Comparison of ENCODE assay signal across 24 cellular contexts in the genomic region with DNA sequence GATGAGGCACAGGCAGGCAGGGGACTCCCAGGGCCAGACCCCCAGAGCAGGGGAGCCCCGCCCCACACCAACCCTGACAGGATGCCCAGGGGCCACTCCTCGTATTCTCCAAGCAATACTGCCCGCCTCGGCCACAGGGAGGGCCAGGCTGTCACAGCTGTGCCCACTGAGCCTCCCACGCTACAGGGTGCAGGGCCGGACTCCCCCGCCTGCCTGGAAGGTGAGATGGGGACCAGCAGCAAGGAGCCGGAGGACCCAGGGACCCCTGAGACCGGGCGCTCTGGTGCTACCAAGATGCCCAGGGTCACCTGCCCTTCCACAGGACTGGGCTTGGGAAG. TPM values are rescaled to one million over a fixed set of nuclear protein-coding genes. Genes with fewer than 3 reads are reported as not detected.
DNase-seq lines count a peak whose midpoint lies in the region; FAIRE-seq lines count a peak whose summit lies in the region.
"Had no signal": no experiment of that assay in that cellular context is flagged by ENCODE, and none has a peak within 500 bp of the region (broad histone marks: within the 10 kb centered on the region; RNA-seq: fewer than 3 reads in every experiment).

No MANE protein-coding gene starts in this region.

- H4K8ac ChIP-seq in neuronal stem cell (ENCODE audit: low read depth, low read length): peak overlapping the region; percentile 43

- H2AK5ac ChIP-seq in neuronal stem cell (ENCODE audit: low read depth, low read length): peak overlapping the region; percentile 95

- peak overlapping the region; percentile 43 for H2BK15ac ChIP-seq in neuronal stem cell (ENCODE audit: low read length)

- WGBS in neuronal stem cell (ENCODE audit: extremely low coverage in 2 of 2, insufficient read length in 2 of 2, insufficient replicate concordance in 1 of 2), 2 donors: no CpG with 5 or more reads among the region's 10 CpGs

- H3K27ac ChIP-seq in BLaER1 (0 out of 2 replicates have a peak overlapping the region, but pooled peaks have one; percentile 35), neuronal stem cell (replicated peaks; ENCODE audit: low read length) (no peak overlapping the region)
- H3K27ac ChIP-seq in BLaER1 treated with 17β-estradiol and CSF1 and Interleukin-3, amounts not matched to agents 10 nM and 100 nM: no peak overlapping the region

- H3K27me3 ChIP-seq in BLaER1 (peaks cover 14% of the 10 kb centered on the region; the same call in 1 of the 2 replicates), neuronal stem cell (ENCODE audit: control insufficient read depth in 3 of 3, insufficient read depth in 3 of 3, low read depth in 1 of 3, low read length in 3 of 3) (peaks cover 0 to 39% (median 18%) of the 10 kb centered on the region in 3 experiments)
- H3K27me3 ChIP-seq in BLaER1 treated with 17β-estradiol and CSF1 and Interleukin-3, amounts not matched to agents 10 nM and 100 nM: peaks cover 0 to 22% (median 15%) of the 10 kb centered on the region in 11 experiments; a peak in 11 of 22 replicates
- H3K27me3 ChIP-seq: BE2C had no signal

- no peak overlapping the region for H3K4ac ChIP-seq in neuronal stem cell (ENCODE audit: low read length)

- peak overlapping the region; percentile 43 for H3K23ac ChIP-seq in neuronal stem cell (ENCODE audit: low read depth, low read length, poor library complexity)

- no peak overlapping the region for H2BK120ac ChIP-seq in neuronal stem cell (ENCODE audit: low read depth, low read length)

- H2BK5ac ChIP-seq in neuronal stem cell (ENCODE audit: low read length): no peak overlapping the region

- H2AFZ ChIP-seq in neuronal stem cell (ENCODE audit: low read length): no peak overlapping the region

- peaks cover 53% of the 10 kb centered on the region for H4K20me1 ChIP-seq in BLaER1
- H4K20me1 ChIP-seq in BLaER1 treated with 17β-estradiol and CSF1 and Interleukin-3, amounts not matched to agents 10 nM and 100 nM: peaks cover 0 to 82% (median 77%) of the 10 kb centered on the region in 11 experiments; a peak in 20 of 22 replicates

- H4K91ac ChIP-seq in neuronal stem cell (ENCODE audit: low read depth, low read length, poor library complexity): no peak overlapping the region

- peak overlapping the region; percentile 73 for H2BK12ac ChIP-seq in neuronal stem cell (ENCODE audit: low read length)

- no peak overlapping the region for H3K18ac ChIP-seq in neuronal stem cell (ENCODE audit: low read length)

- no peak overlapping the region for H3K14ac ChIP-seq in neuronal stem cell (ENCODE audit: low read length)

- peaks cover 51% of the 10 kb centered on the region for H3K4me1 ChIP-seq in BLaER1
- H3K4me1 ChIP-seq in BLaER1 treated with 17β-estradiol and CSF1 and Interleukin-3, amounts not matched to agents 10 nM and 100 nM: peaks cover 51 to 60% (median 55%) of the 10 kb centered on the region in 10 experiments
- H3K4me1 ChIP-seq in neuronal stem cell (ENCODE audit: control insufficient read depth in 2 of 2, insufficient read depth in 1 of 2, low read depth in 1 of 2, low read length in 2 of 2): peaks cover 0 to 2% of the 10 kb centered on the region in 2 donors
- H3K4me1 ChIP-seq: BE2C had no signal

- peak overlapping the region; percentile 3; the same call in 1 of the 2 replicates for H3K9ac ChIP-seq in BLaER1
- peak overlapping the region in 5 of 11 experiments; percentile 17 to 30 (median 23); a peak in 6 of 22 replicates for H3K9ac ChIP-seq in BLaER1 treated with 17β-estradiol and CSF1 and Interleukin-3, amounts not matched to agents 10 nM and 100 nM
- H3K9ac ChIP-seq in neuronal stem cell (ENCODE audit: low read depth, low read length, poor library complexity): no peak overlapping the region

- H3K4me3 ChIP-seq in BLaER1 (no peak overlapping the region), neuronal stem cell (ENCODE audit: low read length in 2 of 2) (no peak overlapping the region)
- no peak overlapping the region for H3K4me3 ChIP-seq in BLaER1 treated with 17β-estradiol and CSF1 and Interleukin-3, amounts not matched to agents 10 nM and 100 nM
- H3K4me3 ChIP-seq: GM12878 had no signal

- DNase-seq in neuronal stem cell (ENCODE audit: low spot score) (no peak), SW480 (ENCODE audit: low spot score) (no peak), GM19239 (ENCODE audit: insufficient read length, low spot score) (no peak)
- DNase-seq: 8988T; ACHN; BE2C; C1 segment of cervical spinal cord; CD4-positive, alpha-beta memory T cell; CD4-positive, CD25-positive, alpha-beta regulatory T cell; CD8-positive, alpha-beta memory T cell; COR-L47; DMS 273 treated with DMSO at 0.1 percent for 48 hours; DMS153; DMS53; DMS79; DND-41; EL; GDM1 had no signal

- H3K36me3 ChIP-seq in BLaER1: peaks cover 21% of the 10 kb centered on the region; the same call in 1 of the 2 replicates
- H3K36me3 ChIP-seq in BLaER1 treated with 17β-estradiol and CSF1 and Interleukin-3, amounts not matched to agents 10 nM and 100 nM: peaks cover 0 to 37% (median 0%) of the 10 kb centered on the region in 11 experiments; a peak in 14 of 22 replicates
- H3K36me3 ChIP-seq in neuronal stem cell (replicated peaks in 1 of 2; ENCODE audit: control insufficient read depth in 2 of 2, insufficient read depth in 2 of 2, low read length in 2 of 2): no peaks in the 10 kb centered on the region
- H3K36me3 ChIP-seq: BE2C had no signal

- H3K4me2 ChIP-seq in BLaER1 (peak overlapping the region; percentile 42), neuronal stem cell (ENCODE audit: insufficient read depth, low read length, poor library complexity, severe bottlenecking) (no peak overlapping the region)
- peak overlapping the region; percentile 26 to 100 (median 97); a peak in 17 of 22 replicates for H3K4me2 ChIP-seq in BLaER1 treated with 17β-estradiol and CSF1 and Interleukin-3, amounts not matched to agents 10 nM and 100 nM

- no peak for FAIRE-seq in GM19239 (lab: Jason Lieb, UNC)
- FAIRE-seq: A204.1, GM12878, GM12892, GM18507 had no signal

- H3K79me1 ChIP-seq in neuronal stem cell (ENCODE audit: low read depth, low read length): peaks cover 9% of the 10 kb centered on the region

- H3K9me3 ChIP-seq in BLaER1 (no peaks in the 10 kb centered on the region), neuronal stem cell (replicated peaks in 1 of 2; ENCODE audit: control insufficient read depth in 2 of 2, insufficient read depth in 1 of 2, low read depth in 1 of 2, low read length in 2 of 2) (no peaks in the 10 kb centered on the region)
- no peaks in the 10 kb centered on the region for H3K9me3 ChIP-seq in BLaER1 treated with 17β-estradiol and CSF1 and Interleukin-3, amounts not matched to agents 10 nM and 100 nM (replicated peaks in 1 of 11)
- H3K9me3 ChIP-seq: BE2C had no signal

RNA-seq across cellular contexts. Expression of a gene that starts 18.8 kb away (rescaled TPM):
- 3.8 TPM for polyA plus RNA-seq in neuronal stem cell (2013, experiment 1 of 2)
- polyA plus RNA-seq in neuronal stem cell (2013, experiment 2 of 2): 4.0 TPM

RNA-seq across cellular contexts. Expression of a gene that starts 51.6 kb away (rescaled TPM):
- 0.26 TPM for polyA plus RNA-seq in neuronal stem cell (2013, experiment 1 of 2)
- 0.29 TPM for polyA plus RNA-seq in neuronal stem cell (2013, experiment 2 of 2)
